ENCODE assay signal across 1 cellular context in the genomic region with DNA sequence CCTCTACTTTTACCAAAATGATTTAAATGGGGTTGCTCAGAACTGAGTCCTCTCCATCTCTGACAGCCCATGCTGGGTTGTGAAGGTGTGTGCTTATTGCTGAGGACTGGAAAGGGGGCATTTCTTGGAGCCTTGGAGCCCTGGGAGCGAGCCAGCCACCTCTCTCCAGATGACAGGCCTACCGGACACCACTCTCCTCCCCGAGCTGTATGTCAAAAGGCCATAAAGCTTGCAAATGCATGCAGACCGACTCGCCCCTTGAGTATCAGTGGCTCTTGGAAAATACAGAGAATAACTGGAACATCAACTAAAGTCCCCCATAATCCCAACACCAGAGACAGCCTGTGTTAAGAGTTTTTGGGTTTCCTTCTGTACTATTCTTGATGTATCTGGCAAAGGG.
TF ChIP-seq lines count a peak whose summit lies in the region.

No MANE protein-coding gene starts in this region.

TF ChIP-seq in WTC11, 78 proteins besides CTCF, POLR2A, EP300 and RAD21 (continued from another document):
- TF ChIP-seq FOXJ3 (CRISPR knock-in tag; IDR thresholded peaks at IDR 0.05; ENCODE audit: borderline replicate concordance) (no peak), EMX1 (CRISPR knock-in tag; IDR thresholded peaks at IDR 0.05) (no peak), NR1H2 (CRISPR knock-in tag; IDR thresholded peaks at IDR 0.05) (no peak), ZNF416 (CRISPR knock-in tag; IDR thresholded peaks at IDR 0.05) (no peak), NFE2L1 (CRISPR knock-in tag; IDR thresholded peaks at IDR 0.05) (no peak), ZNF219 (CRISPR knock-in tag; IDR thresholded peaks at IDR 0.05; ENCODE audit: borderline replicate concordance) (no peak)
- TF ChIP-seq, protein P1, sequence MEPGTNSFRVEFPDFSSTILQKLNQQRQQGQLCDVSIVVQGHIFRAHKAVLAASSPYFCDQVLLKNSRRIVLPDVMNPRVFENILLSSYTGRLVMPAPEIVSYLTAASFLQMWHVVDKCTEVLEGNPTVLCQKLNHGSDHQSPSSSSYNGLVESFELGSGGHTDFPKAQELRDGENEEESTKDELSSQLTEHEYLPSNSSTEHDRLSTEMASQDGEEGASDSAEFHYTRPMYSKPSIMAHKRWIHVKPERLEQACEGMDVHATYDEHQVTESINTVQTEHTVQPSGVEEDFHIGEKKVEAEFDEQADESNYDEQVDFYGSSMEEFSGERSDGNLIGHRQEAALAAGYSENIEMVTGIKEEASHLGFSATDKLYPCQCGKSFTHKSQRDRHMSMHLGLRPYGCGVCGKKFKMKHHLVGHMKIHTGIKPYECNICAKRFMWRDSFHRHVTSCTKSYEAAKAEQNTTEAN (CRISPR knock-in tag; IDR thresholded peaks at IDR 0.05) = no peak
